In genomic region chr5:126853541-126854267, GRCh38 we compare ENCODE assay signal across 8 cellular contexts.
DNase-seq lines count a peak whose midpoint lies in the region; ATAC-seq, FAIRE-seq and TF ChIP-seq lines count a peak whose summit lies in the region.
"Not testable (repeated sequence)": the region's sequence is repeated elsewhere in the genome, so short reads cannot be mapped to it uniquely, and the experiment has no call there.

No MANE protein-coding gene starts in this region.

- H3K4me3 Mint-ChIP-seq in CD8-positive, alpha-beta T cell = peak overlapping the region; percentile 88
- H3K4me3 Mint-ChIP-seq in T-helper 1 cell treated with Interleukin-12 subunit alpha and Interleukin-12 subunit beta and Interleukin-4 antibody, amounts not matched to agents 30 μg/mL and 1 μg/mL, for 36 hours = peak overlapping the region; percentile 76
- peak overlapping the region; percentile 69 for H3K4me3 Mint-ChIP-seq in activated CD4-positive, alpha-beta memory T cell treated with anti-CD3 and anti-CD28 coated beads, Interleukin-2, amount 10 ng/mL, durations not matched to agents 7 days and 5 days
- H3K4me3 Mint-ChIP-seq in activated T-helper 1 cell treated with anti-CD3 and anti-CD28 coated beads, Interleukin-12 subunit alpha, Interleukin-12 subunit beta, Interleukin-2, Interleukin-4 antibody, amounts not matched to agents 30 ng/mL and 10 ng/mL and 1 ng/mL, durations not matched to agents 14 hours and 24 hours and 36 hours = peak overlapping the region; percentile 80

- CTCF ChIA-PET in CD8-positive, alpha-beta T cell (lab: Charles Lee) = interaction anchor here (0.7 to 3.7 kb wide), 8 partner anchors 10 to 178 kb away, joined by 3 to 15 read pairs (median 4); partner anchors contain the start of gene LMNB1
- CTCF ChIA-PET in activated CD4-positive, alpha-beta memory T cell treated with anti-CD3 and anti-CD28 coated beads, Interleukin-2, amount 10 ng/mL, durations not matched to agents 7 days and 5 days (lab: Charles Lee) = interaction anchor here (1.4 kb wide), 1 partner anchor 75 kb away, joined by 5 read pairs; no protein-coding TSS in a partner anchor
- CTCF ChIA-PET in K562 (lab: Yijun Ruan, JAX; ENCODE audit: low intra/inter-chr PET ratio) = not testable (repeated sequence)

- POLR2A ChIA-PET in CD8-positive, alpha-beta T cell (lab: Charles Lee) = interaction anchor here (0.6 to 5.8 kb wide), 27 partner anchors 8 to 404 kb away, joined by 3 to 82 read pairs (median 5); partner anchors contain the start of genes C5orf63, LMNB1 and MARCHF3
- POLR2A ChIA-PET in activated CD4-positive, alpha-beta memory T cell treated with anti-CD3 and anti-CD28 coated beads, Interleukin-2, amount 10 ng/mL, durations not matched to agents 7 days and 5 days (lab: Charles Lee) = interaction anchor here (0.8 to 3.5 kb wide), 5 partner anchors 8 to 123 kb away, joined by 3 to 24 read pairs (median 5); partner anchors contain the start of gene LMNB1
- POLR2A ChIA-PET in K562 (lab: Yijun Ruan, JAX) = interaction anchor here (1.1 to 1.5 kb wide), 2 partner anchors 10 to 67 kb away, joined by 3 to 6 read pairs; no protein-coding TSS in a partner anchor

- peak overlapping the region; percentile 56 for H3K27ac ChIP-seq in CD8-positive, alpha-beta T cell (ENCODE audit: low read depth, low read length)
- H3K27ac ChIP-seq in K562 (ENCODE audit: extremely low read depth, low read depth, low read length) = not testable (repeated sequence)
- peak overlapping the region; percentile 92 for H3K27ac ChIP-seq in thymus (ENCODE audit: low read depth)

- 86% methylated on average over 26 of the region's 27 CpGs for WGBS in K562 (ENCODE audit: insufficient coverage, low coverage, missing lambda C conversion rate)
- WGBS in thymus = 68% methylated on average over 27 of the region's 27 CpGs

- not testable (repeated sequence) for H3K36me3 Mint-ChIP-seq in CD8-positive, alpha-beta T cell
- peaks cover 12% of the 10 kb centered on the region for H3K36me3 Mint-ChIP-seq in T-helper 1 cell treated with Interleukin-12 subunit alpha and Interleukin-12 subunit beta and Interleukin-4 antibody, amounts not matched to agents 30 μg/mL and 1 μg/mL, for 36 hours (ENCODE audit: low read depth)
- peaks cover 43% of the 10 kb centered on the region for H3K36me3 Mint-ChIP-seq in activated CD4-positive, alpha-beta memory T cell treated with anti-CD3 and anti-CD28 coated beads, Interleukin-2, amount 10 ng/mL, durations not matched to agents 7 days and 5 days (ENCODE audit: low read depth)
- H3K36me3 Mint-ChIP-seq in activated T-helper 1 cell treated with anti-CD3 and anti-CD28 coated beads, Interleukin-12 subunit alpha, Interleukin-12 subunit beta, Interleukin-2, Interleukin-4 antibody, amounts not matched to agents 30 ng/mL and 10 ng/mL and 1 ng/mL, durations not matched to agents 14 hours and 24 hours and 36 hours (ENCODE audit: low read depth) = peaks cover 12% of the 10 kb centered on the region

- peak; percentile 73 for ATAC-seq in CD8-positive, alpha-beta T cell
- ATAC-seq in K562 = not testable (repeated sequence)

- not testable (repeated sequence) for FAIRE-seq in K562 (lab: Jason Lieb, UNC)

- H3K9me3 Mint-ChIP-seq in CD8-positive, alpha-beta T cell; T-helper 1 cell treated with Interleukin-12 subunit alpha and Interleukin-12 subunit beta and Interleukin-4 antibody, amounts not matched to agents 30 μg/mL and 1 μg/mL, for 36 hours; activated CD4-positive, alpha-beta memory T cell treated with anti-CD3 and anti-CD28 coated beads, Interleukin-2, amount 10 ng/mL, durations not matched to agents 7 days and 5 days; activated T-helper 1 cell treated with anti-CD3 and anti-CD28 coated beads, Interleukin-12 subunit alpha, Interleukin-12 subunit beta, Interleukin-2, Interleukin-4 antibody, amounts not matched to agents 30 ng/mL and 10 ng/mL and 1 ng/mL, durations not matched to agents 14 hours and 24 hours and 36 hours: not testable (repeated sequence)

- not testable (repeated sequence) for H3K36me3 ChIP-seq in CD8-positive, alpha-beta T cell (ENCODE audit: insufficient read depth, low read length); K562 (ENCODE audit: control insufficient read depth, insufficient read depth, low read length)
- peaks cover 15% of the 10 kb centered on the region for H3K36me3 ChIP-seq in thymus (ENCODE audit: control insufficient read depth, insufficient read depth)

- not testable (repeated sequence) for H2AFZ ChIP-seq in K562 (ENCODE audit: low read depth, low read length)

- peaks cover 38% of the 10 kb centered on the region for H3K4me1 ChIP-seq in CD8-positive, alpha-beta T cell (ENCODE audit: insufficient read depth, low read length)
- not testable (repeated sequence) for H3K4me1 ChIP-seq in K562 (replicated peaks in 1 of 2; ENCODE audit: control insufficient read depth in 2 of 2, insufficient read depth in 2 of 2, low read length in 2 of 2); thymus (ENCODE audit: control insufficient read depth, insufficient read depth, low read length)
- H3K4me1 ChIP-seq in mononuclear cell (ENCODE audit: insufficient read depth, low read length) = peaks cover 32% of the 10 kb centered on the region

- peak in 6 of 7 experiments; percentile 31 to 81 (median 48) for DNase-seq in CD8-positive, alpha-beta T cell
- DNase-seq in activated CD4-positive, alpha-beta memory T cell treated with anti-CD3 and anti-CD28 coated beads, Interleukin-2, amount 10 ng/mL, durations not matched to agents 7 days and 5 days = peak; percentile 39
- peak; percentile 37 for DNase-seq in activated T-helper 1 cell treated with anti-CD3 and anti-CD28 coated beads, Interleukin-12 subunit alpha, Interleukin-12 subunit beta, Interleukin-2, Interleukin-4 antibody, amounts not matched to agents 30 ng/mL and 10 ng/mL and 1 ng/mL, durations not matched to agents 14 hours and 24 hours and 36 hours (ENCODE audit: low spot score)
- DNase-seq in K562 (ENCODE audit: extremely low read depth in 1 of 4, low spot score in 3 of 4) = not testable (repeated sequence)
- peak; percentile 11 for DNase-seq in stimulated activated CD8-positive, alpha-beta memory T cell treated with anti-CD3 and anti-CD28 coated beads, Interleukin-15, amount 100 ng/mL, for 1 hour (ENCODE audit: low read depth)

- BruUV-seq in K562 (replicated peaks; lab: Mats Ljungman, UMichigan) = not testable (repeated sequence)

- not testable (repeated sequence) for H3K27me3 Mint-ChIP-seq in CD8-positive, alpha-beta T cell (ENCODE audit: low read depth); T-helper 1 cell treated with Interleukin-12 subunit alpha and Interleukin-12 subunit beta and Interleukin-4 antibody, amounts not matched to agents 30 μg/mL and 1 μg/mL, for 36 hours (ENCODE audit: low read depth); activated CD4-positive, alpha-beta memory T cell treated with anti-CD3 and anti-CD28 coated beads, Interleukin-2, amount 10 ng/mL, durations not matched to agents 7 days and 5 days; activated T-helper 1 cell treated with anti-CD3 and anti-CD28 coated beads, Interleukin-12 subunit alpha, Interleukin-12 subunit beta, Interleukin-2, Interleukin-4 antibody, amounts not matched to agents 30 ng/mL and 10 ng/mL and 1 ng/mL, durations not matched to agents 14 hours and 24 hours and 36 hours (ENCODE audit: insufficient read depth)

- H3K9me1 ChIP-seq in K562 (ENCODE audit: control insufficient read depth, insufficient read depth, low read length) = not testable (repeated sequence)

- H3K4me2 ChIP-seq in K562 (ENCODE audit: insufficient read depth, low read length) = not testable (repeated sequence)

- H3K4me1 Mint-ChIP-seq in CD8-positive, alpha-beta T cell (ENCODE audit: low read depth) = peaks cover 56% of the 10 kb centered on the region
- peaks cover 42% of the 10 kb centered on the region for H3K4me1 Mint-ChIP-seq in T-helper 1 cell treated with Interleukin-12 subunit alpha and Interleukin-12 subunit beta and Interleukin-4 antibody, amounts not matched to agents 30 μg/mL and 1 μg/mL, for 36 hours (ENCODE audit: low read depth)
- peaks cover 45% of the 10 kb centered on the region for H3K4me1 Mint-ChIP-seq in activated CD4-positive, alpha-beta memory T cell treated with anti-CD3 and anti-CD28 coated beads, Interleukin-2, amount 10 ng/mL, durations not matched to agents 7 days and 5 days
- peaks cover 40% of the 10 kb centered on the region for H3K4me1 Mint-ChIP-seq in activated T-helper 1 cell treated with anti-CD3 and anti-CD28 coated beads, Interleukin-12 subunit alpha, Interleukin-12 subunit beta, Interleukin-2, Interleukin-4 antibody, amounts not matched to agents 30 ng/mL and 10 ng/mL and 1 ng/mL, durations not matched to agents 14 hours and 24 hours and 36 hours (ENCODE audit: low read depth)

- not testable (repeated sequence) for H3K27me3 ChIP-seq in CD8-positive, alpha-beta T cell (ENCODE audit: insufficient read depth, low read length); K562 (ENCODE audit: control insufficient read depth in 2 of 2, insufficient read depth in 2 of 2, low read length in 2 of 2); mononuclear cell (ENCODE audit: insufficient read depth, low read length); thymus (ENCODE audit: control insufficient read depth, insufficient read depth)

- in situ Hi-C loops in K562 (cut with MboI) = not testable (repeated sequence)

- H3K27ac Mint-ChIP-seq in CD8-positive, alpha-beta T cell = peak overlapping the region; percentile 98
- H3K27ac Mint-ChIP-seq in T-helper 1 cell treated with Interleukin-12 subunit alpha and Interleukin-12 subunit beta and Interleukin-4 antibody, amounts not matched to agents 30 μg/mL and 1 μg/mL, for 36 hours = peak overlapping the region; percentile 95
- peak overlapping the region; percentile 91 for H3K27ac Mint-ChIP-seq in activated CD4-positive, alpha-beta memory T cell treated with anti-CD3 and anti-CD28 coated beads, Interleukin-2, amount 10 ng/mL, durations not matched to agents 7 days and 5 days
- peak overlapping the region; percentile 90 for H3K27ac Mint-ChIP-seq in activated T-helper 1 cell treated with anti-CD3 and anti-CD28 coated beads, Interleukin-12 subunit alpha, Interleukin-12 subunit beta, Interleukin-2, Interleukin-4 antibody, amounts not matched to agents 30 ng/mL and 10 ng/mL and 1 ng/mL, durations not matched to agents 14 hours and 24 hours and 36 hours

- H3K79me2 ChIP-seq in K562 (ENCODE audit: control insufficient read depth, insufficient read depth, low read length) = not testable (repeated sequence)

- peak overlapping the region; percentile 47 for H3K4me3 ChIP-seq in CD8-positive, alpha-beta T cell (ENCODE audit: low read depth, low read length)
- not testable (repeated sequence) for H3K4me3 ChIP-seq in K562
- peak overlapping the region; percentile 26 for H3K4me3 ChIP-seq in mononuclear cell (ENCODE audit: low read length)
- H3K4me3 ChIP-seq in thymus (ENCODE audit: low read length) = peak overlapping the region; percentile 27

- H3K9ac ChIP-seq in K562 (ENCODE audit: insufficient read depth in 1 of 2, low read depth in 2 of 2, low read length in 2 of 2) = not testable (repeated sequence)

- not testable (repeated sequence) for TF ChIP-seq POLR2A in K562 (conservative IDR thresholded peaks at IDR 0.05)

- H3K9me3 ChIP-seq in CD8-positive, alpha-beta T cell (ENCODE audit: low read length); K562 (replicated peaks; ENCODE audit: control insufficient read depth, insufficient read depth, low read depth, low read length); mononuclear cell (ENCODE audit: low read depth, low read length); thymus (ENCODE audit: control insufficient read depth): not testable (repeated sequence)

- TF ChIP-seq EP300 in K562 (IDR thresholded peaks at IDR 0.05; ENCODE audit: low read length) = not testable (repeated sequence)

- not testable (repeated sequence) for TF ChIP-seq RAD21 in K562 (CRISPR knock-in tag; conservative IDR thresholded peaks at IDR 0.05 in 1 of 2, IDR thresholded peaks at IDR 0.05 in 1 of 2)

- H4K20me1 ChIP-seq in K562 (replicated peaks; ENCODE audit: control insufficient read depth, insufficient read depth, low read length) = not testable (repeated sequence)

- intact Hi-C loops in CD8-positive, alpha-beta T cell (cut with DNase I, micrococcal nuclease) = loop anchor here (1.0 to 5.0 kb wide), 6 partner anchors 8 to 1229 kb away; partner anchors contain the start of genes SLC12A2 (in 2 of the 2), C5orf63 (in 1 of the 2), LMNB1 (in 1 of the 2) and MARCHF3 (in 1 of the 2)
- intact Hi-C loops in activated T-helper 1 cell treated with anti-CD3 and anti-CD28 coated beads, Interleukin-12 subunit alpha, Interleukin-12 subunit beta, Interleukin-2, Interleukin-4 antibody, amounts not matched to agents 30 ng/mL and 10 ng/mL and 1 ng/mL, durations not matched to agents 14 hours and 24 hours and 36 hours (cut with micrococcal nuclease) = loop anchor here (1.0 to 5.0 kb wide), 5 partner anchors 8 to 251 kb away; partner anchors contain the start of genes C5orf63, MARCHF3 and PHAX
- intact Hi-C loops in K562 (cut with micrococcal nuclease) = not testable (repeated sequence)

- TF ChIP-seq CTCF in CD8-positive, alpha-beta T cell (IDR thresholded peaks at IDR 0.05); K562 (IDR thresholded peaks at IDR 0.05 in 2 of 3, conservative IDR thresholded peaks at IDR 0.05 in 1 of 3; ENCODE audit: insufficient read depth in 2 of 3, low read depth in 1 of 3, low read length in 3 of 3): not testable (repeated sequence)
